Comparison of ENCODE assay signal across 1 cellular context in genomic region chr9:33348998-33349397, GRCh38.
TF ChIP-seq lines count a peak whose summit lies in the region.

No MANE protein-coding gene starts in this region.

TF ChIP-seq in HepG2, 621 proteins besides CTCF, POLR2A, EP300 and RAD21:
- TF ChIP-seq E2F1 (CRISPR knock-in tag; IDR thresholded peaks at IDR 0.05) (no peak), ZKSCAN1 (IDR thresholded peaks at IDR 0.05; ENCODE audit: low read length) (peak; percentile 68; the same call in 1 of the 2 replicates)
